Comparison of ENCODE assay signal across 25 cellular contexts in genomic region chr3:122986790-122987189, GRCh38. TPM values are rescaled to one million over a fixed set of nuclear protein-coding genes. Genes with fewer than 3 reads are reported as not detected.
"Had no signal": no experiment of that assay in that cellular context is flagged by ENCODE, and none has a peak within 500 bp of the region (broad histone marks: within the 10 kb centered on the region; RNA-seq: fewer than 3 reads in every experiment).

No MANE protein-coding gene starts in this region.

- H3K4me3 ChIP-seq: ovary, right lobe of liver, smooth muscle cell, transverse colon had no signal

- H3K36me3 Mint-ChIP-seq: activated naive CD8-positive, alpha-beta T cell; memory B cell had no signal

- H3K27ac Mint-ChIP-seq: activated B cell treated with CpG ODN at 0.5 μM for 24 hours; activated CD4-positive, alpha-beta T cell treated with anti-CD3 and anti-CD28 coated beads, Interleukin-2, amount 10 ng/mL, durations not matched to agents 24 days and 14 days; activated CD8-positive, alpha-beta T cell treated with anti-CD3 and anti-CD28 coated beads, Interleukin-2, amount 10 ng/mL, durations not matched to agents 7 days and 5 days; activated naive CD8-positive, alpha-beta T cell; activated T-cell treated with anti-CD3 and anti-CD28 coated beads, Interleukin-2, amount 50 U/mL, for 72 hours; effector memory CD8-positive, alpha-beta T cell; memory B cell had no signal

- DNase-seq: activated B cell treated with CpG ODN at 0.5 μM for 24 hours; activated CD4-positive, alpha-beta T cell treated with anti-CD3 and anti-CD28 coated beads, Interleukin-2, amount 10 ng/mL, durations not matched to agents 24 days and 14 days; activated CD8-positive, alpha-beta memory T cell treated with anti-CD3 and anti-CD28 coated beads, Interleukin-2, amount 50 U/mL, for 4 hours; activated CD8-positive, alpha-beta T cell treated with anti-CD3 and anti-CD28 coated beads, Interleukin-2, amount 10 ng/mL, durations not matched to agents 7 days and 5 days; activated gamma-delta T cell; activated T-cell treated with anti-CD3 and anti-CD28 coated beads, Interleukin-2, amount 50 U/mL, for 72 hours; cerebellar nuclear complex; effector memory CD8-positive, alpha-beta T cell; foreskin melanocyte; head of caudate nucleus; left ventricle myocardium superior; ovary; right lobe of liver; stimulated activated CD4-positive, alpha-beta T cell treated with anti-CD3 and anti-CD28 coated beads, Interleukin-4, amount 100 ng/mL, for 4 hours; stimulated activated CD8-positive, alpha-beta memory T cell treated with anti-CD3 and anti-CD28 coated beads, Interleukin-4, amount 100 ng/mL, for 48 hours; stimulated activated naive CD8-positive, alpha-beta T cell treated with anti-CD3 and anti-CD28 coated beads, Interleukin-15, Interleukin-2, amounts not matched to agents 100 U/mL and 50 U/mL, for 24 hours; transverse colon had no signal

- H3K9me3 Mint-ChIP-seq: activated B cell treated with CpG ODN at 0.5 μM for 24 hours; activated CD4-positive, alpha-beta T cell treated with anti-CD3 and anti-CD28 coated beads, Interleukin-2, amount 10 ng/mL, durations not matched to agents 24 days and 14 days; activated T-cell treated with anti-CD3 and anti-CD28 coated beads, Interleukin-2, amount 50 U/mL, for 72 hours; effector memory CD8-positive, alpha-beta T cell; memory B cell had no signal

- H3K27me3 ChIP-seq: ovary, right lobe of liver had no signal

- ATAC-seq: activated CD8-positive, alpha-beta T cell treated with anti-CD3 and anti-CD28 coated beads, Interleukin-2, amount 10 ng/mL, durations not matched to agents 7 days and 5 days; activated T-cell treated with anti-CD3 and anti-CD28 coated beads, Interleukin-2, amount 50 U/mL, for 72 hours; effector memory CD8-positive, alpha-beta T cell; left ventricle myocardium superior; right lobe of liver; stimulated activated naive CD8-positive, alpha-beta T cell treated with anti-CD3 and anti-CD28 coated beads, Interleukin-15, Interleukin-2, amounts not matched to agents 100 U/mL and 50 U/mL, for 24 hours had no signal

- H3K4me2 ChIP-seq: smooth muscle cell had no signal

- H3K4me3 Mint-ChIP-seq: activated B cell treated with CpG ODN at 0.5 μM for 24 hours; activated CD4-positive, alpha-beta T cell treated with anti-CD3 and anti-CD28 coated beads, Interleukin-2, amount 10 ng/mL, durations not matched to agents 24 days and 14 days; activated CD8-positive, alpha-beta T cell treated with anti-CD3 and anti-CD28 coated beads, Interleukin-2, amount 10 ng/mL, durations not matched to agents 7 days and 5 days; activated naive CD8-positive, alpha-beta T cell; activated T-cell treated with anti-CD3 and anti-CD28 coated beads, Interleukin-2, amount 50 U/mL, for 72 hours; effector memory CD8-positive, alpha-beta T cell; memory B cell had no signal

- H3K9me3 ChIP-seq: ovary, right lobe of liver, transverse colon had no signal

- H3K27ac ChIP-seq: epithelial cell of prostate, ovary, right lobe of liver, transverse colon had no signal

- H3K4me1 Mint-ChIP-seq: activated CD4-positive, alpha-beta T cell treated with anti-CD3 and anti-CD28 coated beads, Interleukin-2, amount 10 ng/mL, durations not matched to agents 24 days and 14 days had no signal

- H3K36me3 ChIP-seq: ovary, right lobe of liver, transverse colon had no signal

RNA-seq across cellular contexts. Expression of gene SEMA5B, which starts 40.8 kb away (rescaled TPM):
- total RNA-seq: activated CD4-positive, alpha-beta T cell treated with anti-CD3 and anti-CD28 coated beads, Interleukin-2, amount 10 ng/mL, durations not matched to agents 24 days and 14 days; activated CD8-positive, alpha-beta T cell treated with anti-CD3 and anti-CD28 coated beads, Interleukin-2, amount 10 ng/mL, durations not matched to agents 7 days and 5 days; activated T-cell treated with anti-CD3 and anti-CD28 coated beads, Interleukin-2, amount 50 U/mL, for 72 hours; fibroblast of lung; kidney epithelial cell; pulmonary artery endothelial cell; smooth muscle cell; T-helper 2 cell treated with Interferon-gamma antibody and Interleukin-4, amounts not matched to agents 100 ng/mL and 5 ng/mL, for 36 hours had no signal
- polyA plus RNA-seq: fibroblast of lung, smooth muscle cell had no signal
